In genomic region chr1:173429517-173430477, GRCh38 we compare ENCODE assay signal across 8 cellular contexts. TPM values are rescaled to one million over a fixed set of nuclear protein-coding genes. Genes with fewer than 3 reads are reported as not detected.
DNase-seq lines count a peak whose midpoint lies in the region; ATAC-seq and TF ChIP-seq lines count a peak whose summit lies in the region.

No MANE protein-coding gene starts in this region.

- TSS peak; percentile 80 for BruUV-seq in HCT116 (replicated peaks; lab: Mats Ljungman, UMichigan)

- TF ChIP-seq CTCF in HCT116 (IDR thresholded peaks at IDR 0.05 in 2 of 3, conservative IDR thresholded peaks at IDR 0.05 in 1 of 3; ENCODE audit: borderline replicate concordance in 1 of 3, insufficient read depth in 1 of 3, low read depth in 2 of 3, low read length in 2 of 3) = 0 out of 6 replicates have a peak, but pooled peaks of 1 of the 3 experiments have one; percentile 8
- TF ChIP-seq CTCF in WERI-Rb-1 (IDR thresholded peaks at IDR 0.05; ENCODE audit: low read depth, low read length) = peak; percentile 71
- peak; percentile 74 for TF ChIP-seq CTCF in cardiac fibroblast (IDR thresholded peaks at IDR 0.05; ENCODE audit: low read depth, low read length)
- TF ChIP-seq CTCF in kidney epithelial cell (IDR thresholded peaks at IDR 0.05; ENCODE audit: insufficient read depth, low read length, poor library complexity, severe bottlenecking) = peak; percentile 70

- H3K79me2 ChIP-seq in HCT116 (ENCODE audit: insufficient read depth, low read length) = no peaks in the 10 kb centered on the region

- CTCF ChIA-PET in HCT116 (lab: Charles Lee) = interaction anchor here (0.5 to 2.5 kb wide), 7 partner anchors 10 to 1316 kb away, joined by 3 to 10 read pairs (median 3); no protein-coding TSS in a partner anchor

- H3K27ac ChIP-seq in HCT116 (ENCODE audit: low read depth, low read length) (peak overlapping the region; percentile 36), WERI-Rb-1 (no peak overlapping the region)

- H2AFZ ChIP-seq in HCT116 (ENCODE audit: low read depth, low read length, poor library complexity, severe bottlenecking) = peak overlapping the region; percentile 9

- peaks cover 23 to 60% of the 10 kb centered on the region in 2 experiments for H3K4me1 ChIP-seq in HCT116 (ENCODE audit: control insufficient read depth in 1 of 2, insufficient read depth in 2 of 2, low read length in 2 of 2)

- no peaks in the 10 kb centered on the region for H3K36me3 ChIP-seq in HCT116 (ENCODE audit: control insufficient read depth in 1 of 2, insufficient read depth in 2 of 2, low read length in 2 of 2)
- no peaks in the 10 kb centered on the region for H3K36me3 ChIP-seq in WERI-Rb-1
- no peaks in the 10 kb centered on the region for H3K36me3 ChIP-seq in kidney epithelial cell (ENCODE audit: control insufficient read depth, insufficient read depth, low read length)

- RAD21 ChIA-PET in HCT116 (lab: Charles Lee; ENCODE audit: low non-redundant PET in 1 of 2, low total read pairs in 2 of 2, uncharacterized antibody in 2 of 2, unreplicated experiment in 2 of 2) = interaction anchor here in 1 of 2 experiments (1.1 to 1.4 kb wide), 2 partner anchors 77 to 395 kb away, joined by 3 to 4 read pairs; partner anchors contain the start of genes CENPL and DARS2

- H3K9me3 ChIP-seq in HCT116 (ENCODE audit: control insufficient read depth in 1 of 2, insufficient read depth in 1 of 2, low read depth in 1 of 2, low read length in 2 of 2) (no peaks in the 10 kb centered on the region), WERI-Rb-1 (ENCODE audit: severe bottlenecking) (no peaks in the 10 kb centered on the region)

- peak; percentile 91 for ATAC-seq in HCT116

- H3K4me3 ChIP-seq in HCT116 (replicated peaks in 1 of 2; ENCODE audit: low read depth in 1 of 2, low read length in 2 of 2) (peak overlapping the region in 1 of 2 experiments; percentile 40; a peak in 3 of 4 replicates), WERI-Rb-1 (ENCODE audit: low read depth, low read length) (no peak overlapping the region), cardiac fibroblast (replicated peaks in 1 of 2; ENCODE audit: low read depth in 2 of 2, low read length in 2 of 2) (peak overlapping the region in 1 of 2 donors; percentile 27), kidney epithelial cell (ENCODE audit: low read depth, low read length) (no peak overlapping the region)

- no peaks in the 10 kb centered on the region for H4K20me1 ChIP-seq in HCT116 (ENCODE audit: insufficient read depth)

- peak overlapping the region; percentile 46 for H3K9ac ChIP-seq in HCT116 (ENCODE audit: low read length)

- H3K4me2 ChIP-seq in HCT116 (ENCODE audit: low read length) = peak overlapping the region; percentile 70

- no peak for TF ChIP-seq POLR2A in HCT116 (IDR thresholded peaks at IDR 0.05; ENCODE audit: borderline replicate concordance, extremely low read depth, insufficient read depth, insufficient read length)

- DNase-seq in GM04504 (ENCODE audit: low read depth) (peak; percentile 80), HCT116 (ENCODE audit: low read depth, low spot score) (peak; percentile 40), NCI-H1092 treated with DMSO at 0.1 percent for 48 hours (lab: John Stamatoyannopoulos, UW) (peak; percentile 53), WERI-Rb-1 (peak; percentile 71), cardiac fibroblast (ENCODE audit: low read depth in 2 of 2) (peak; percentile 95 to 97), kidney epithelial cell (ENCODE audit: low read depth) (peak; percentile 53), NCI-H1930 (lab: John Stamatoyannopoulos, UW) (no peak)
- DNase-seq in stimulated activated CD4-positive, alpha-beta T cell treated with anti-CD3 and anti-CD28 coated beads, Interleukin-12 subunit alpha, Interleukin-12 subunit beta, amount 100 ng/mL, for 4 hours = peak; percentile 62

- intact Hi-C loops in HCT116 (cut with micrococcal nuclease) = loop anchor here (2.0 to 5.0 kb wide), 4 partner anchors 48 to 1315 kb away; partner anchors contain the start of gene PRDX6

- peak; percentile 7; the same call in 1 of the 2 replicates for TF ChIP-seq RAD21 in HCT116 (IDR thresholded peaks at IDR 0.05; ENCODE audit: low read depth)

- no peaks in the 10 kb centered on the region for H3K27me3 ChIP-seq in HCT116 (ENCODE audit: insufficient read depth, low read length)
- no peaks in the 10 kb centered on the region for H3K27me3 ChIP-seq in WERI-Rb-1 (ENCODE audit: insufficient read depth, low read depth, severe bottlenecking)
- no peaks in the 10 kb centered on the region for H3K27me3 ChIP-seq in kidney epithelial cell (ENCODE audit: control insufficient read depth, insufficient read depth, low read length)

- POLR2A ChIA-PET in HCT116 (lab: Charles Lee) = interaction anchor here (0.5 to 2.1 kb wide), 5 partner anchors 394 to 1557 kb away, joined by 3 to 7 read pairs (median 4); partner anchors contain the start of genes CENPL, DARS2, GAS5 and ZBTB37

- no peaks in the 10 kb centered on the region for H3K9me2 ChIP-seq in HCT116 (ENCODE audit: insufficient read depth)

TF ChIP-seq in HCT116, 20 proteins besides CTCF, POLR2A, EP300 and RAD21:
- TF ChIP-seq POLR2AphosphoS5 (IDR thresholded peaks at IDR 0.05; ENCODE audit: low read depth, low read length) (peak; percentile 68), EZH2 (IDR thresholded peaks at IDR 0.05) (no peak), CEBPB (IDR thresholded peaks at IDR 0.05; ENCODE audit: low read depth) (no peak), SRF (IDR thresholded peaks at IDR 0.05; ENCODE audit: low read depth) (0 out of 2 replicates have a peak, but pooled peaks have one; percentile 13), SIN3A (IDR thresholded peaks at IDR 0.05; ENCODE audit: low read depth) (0 out of 2 replicates have a peak, but pooled peaks have one; percentile 33), EZH2phosphoT487 (IDR thresholded peaks at IDR 0.05; ENCODE audit: borderline replicate concordance) (no peak), TCF7L2 (IDR thresholded peaks at IDR 0.05; ENCODE audit: borderline replicate concordance, extremely low read depth, insufficient read depth, insufficient read length) (no peak), ZFX (IDR thresholded peaks at IDR 0.05) (no peak), ELF1 (IDR thresholded peaks at IDR 0.05; ENCODE audit: borderline replicate concordance, low read depth) (no peak), ZNF274 (IDR thresholded peaks at IDR 0.05; ENCODE audit: low read depth, low read length) (no peak), MAX (IDR thresholded peaks at IDR 0.05) (peak; percentile 32), FOSL1 (IDR thresholded peaks at IDR 0.05; ENCODE audit: low read depth) (peak; percentile 24; the same call in 1 of the 2 replicates), SP1 (IDR thresholded peaks at IDR 0.05; ENCODE audit: low read depth) (peak; percentile 60), JUND (IDR thresholded peaks at IDR 0.05) (0 out of 2 replicates have a peak, but pooled peaks have one; percentile 10), CBX3 (IDR thresholded peaks at IDR 0.05; ENCODE audit: low read depth) (peak; percentile 81), YY1 (IDR thresholded peaks at IDR 0.05; ENCODE audit: extremely low read depth, insufficient replicate concordance, low read depth, low read length) (peak; percentile 32), EGR1 (IDR thresholded peaks at IDR 0.05; ENCODE audit: low read depth) (peak; percentile 71; the same call in 1 of the 2 replicates)
- TF ChIP-seq, protein P1, sequence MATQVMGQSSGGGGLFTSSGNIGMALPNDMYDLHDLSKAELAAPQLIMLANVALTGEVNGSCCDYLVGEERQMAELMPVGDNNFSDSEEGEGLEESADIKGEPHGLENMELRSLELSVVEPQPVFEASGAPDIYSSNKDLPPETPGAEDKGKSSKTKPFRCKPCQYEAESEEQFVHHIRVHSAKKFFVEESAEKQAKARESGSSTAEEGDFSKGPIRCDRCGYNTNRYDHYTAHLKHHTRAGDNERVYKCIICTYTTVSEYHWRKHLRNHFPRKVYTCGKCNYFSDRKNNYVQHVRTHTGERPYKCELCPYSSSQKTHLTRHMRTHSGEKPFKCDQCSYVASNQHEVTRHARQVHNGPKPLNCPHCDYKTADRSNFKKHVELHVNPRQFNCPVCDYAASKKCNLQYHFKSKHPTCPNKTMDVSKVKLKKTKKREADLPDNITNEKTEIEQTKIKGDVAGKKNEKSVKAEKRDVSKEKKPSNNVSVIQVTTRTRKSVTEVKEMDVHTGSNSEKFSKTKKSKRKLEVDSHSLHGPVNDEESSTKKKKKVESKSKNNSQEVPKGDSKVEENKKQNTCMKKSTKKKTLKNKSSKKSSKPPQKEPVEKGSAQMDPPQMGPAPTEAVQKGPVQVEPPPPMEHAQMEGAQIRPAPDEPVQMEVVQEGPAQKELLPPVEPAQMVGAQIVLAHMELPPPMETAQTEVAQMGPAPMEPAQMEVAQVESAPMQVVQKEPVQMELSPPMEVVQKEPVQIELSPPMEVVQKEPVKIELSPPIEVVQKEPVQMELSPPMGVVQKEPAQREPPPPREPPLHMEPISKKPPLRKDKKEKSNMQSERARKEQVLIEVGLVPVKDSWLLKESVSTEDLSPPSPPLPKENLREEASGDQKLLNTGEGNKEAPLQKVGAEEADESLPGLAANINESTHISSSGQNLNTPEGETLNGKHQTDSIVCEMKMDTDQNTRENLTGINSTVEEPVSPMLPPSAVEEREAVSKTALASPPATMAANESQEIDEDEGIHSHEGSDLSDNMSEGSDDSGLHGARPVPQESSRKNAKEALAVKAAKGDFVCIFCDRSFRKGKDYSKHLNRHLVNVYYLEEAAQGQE (IDR thresholded peaks at IDR 0.05; ENCODE audit: low read depth) = no peak
- TF ChIP-seq, protein P2, sequence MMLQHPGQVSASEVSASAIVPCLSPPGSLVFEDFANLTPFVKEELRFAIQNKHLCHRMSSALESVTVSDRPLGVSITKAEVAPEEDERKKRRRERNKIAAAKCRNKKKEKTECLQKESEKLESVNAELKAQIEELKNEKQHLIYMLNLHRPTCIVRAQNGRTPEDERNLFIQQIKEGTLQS (IDR thresholded peaks at IDR 0.05) = no peak

RNA-seq across cellular contexts. Expression of gene PRDX6, which starts 47.3 kb away (rescaled TPM):
- total RNA-seq in HCT116 (2021; ENCODE audit: unreplicated experiment) (286 TPM), kidney epithelial cell (180 and 187 TPM in 2 replicates)
- polyA plus RNA-seq in HCT116 (2012) = 201 and 232 TPM in 2 replicates

Comparison
In these comparisons a context has a peak if more than half of its experiments do, and no peak if none do; other contexts are left out.
1. DNase-seq: peak in GM04504 (single experiment), HCT116 (single experiment), NCI-H1092 treated with DMSO at 0.1 percent for 48 hours (single experiment), WERI-Rb-1 (single experiment), cardiac fibroblast (2 of 2), kidney epithelial cell (single experiment) and stimulated activated CD4-positive, alpha-beta T cell treated with anti-CD3 and anti-CD28 coated beads, Interleukin-12 subunit alpha, Interleukin-12 subunit beta, amount 100 ng/mL, for 4 hours (single experiment); none in NCI-H1930 (0 of 2).